19 cellular contexts compared by ENCODE assay signal in genomic region chr12:43331935-43332334, GRCh38.
"Had no signal": no experiment of that assay in that cellular context is flagged by ENCODE, and none has a peak within 500 bp of the region (broad histone marks: within the 10 kb centered on the region; RNA-seq: fewer than 3 reads in every experiment).

No MANE protein-coding gene starts in this region.

- DNase-seq: activated CD4-positive, alpha-beta T cell treated with anti-CD3 and anti-CD28 coated beads for 48 hours; activated CD4-positive, CD25-positive, alpha-beta regulatory T cell; activated CD8-positive, alpha-beta T cell treated with anti-CD3 and anti-CD28 coated beads for 36 hours; activated naive CD4-positive, alpha-beta T cell; activated naive CD8-positive, alpha-beta T cell treated with anti-CD3 and anti-CD28 coated beads, Interleukin-2, amount 10 ng/mL, durations not matched to agents 7 days and 5 days; activated T-cell treated with anti-CD3 and anti-CD28 coated beads, Interleukin-2, amount 50 U/mL, for 1 hour; amygdala; effector CD8-positive, alpha-beta T cell; esophagus squamous epithelium; left cardiac atrium; stimulated activated CD4-positive, alpha-beta T cell treated with anti-CD3 and anti-CD28 coated beads, Interleukin-2, amount 100 ng/mL, for 24 hours; stimulated activated naive CD4-positive, alpha-beta T cell treated with Interleukin-2 at 50 U/mL for 16 hours; T-helper 9 cell; thyroid gland had no signal

- H3K27me3 ChIP-seq: cardiac muscle cell, right atrium auricular region, thyroid gland had no signal

- ATAC-seq: activated CD8-positive, alpha-beta T cell treated with anti-CD3 and anti-CD28 coated beads for 36 hours; activated T-helper 17 cell treated with anti-CD3 and anti-CD28 coated beads, Interleukin-2, amount 50 U/mL, for 72 hours; left cardiac atrium; natural killer cell treated with Interleukin-12 subunit alpha and Interleukin-12 subunit beta and Interleukin-15 and Interleukin-18, amount 100 ng/mL, for 72 hours had no signal

- H3K27ac ChIP-seq: esophagus squamous epithelium, right atrium auricular region, thyroid gland had no signal

- H3K27me3 Mint-ChIP-seq: activated CD8-positive, alpha-beta T cell treated with anti-CD3 and anti-CD28 coated beads for 36 hours; activated naive CD8-positive, alpha-beta T cell treated with anti-CD3 and anti-CD28 coated beads, Interleukin-2, amount 10 ng/mL, durations not matched to agents 7 days and 5 days; dendritic cell treated with granulocyte-macrophage colony-stimulating factor and Interleukin-4, amounts not matched to agents 40 ng/mL and 50 ng/mL, for 4 days; natural killer cell treated with Interleukin-12 subunit alpha and Interleukin-12 subunit beta and Interleukin-15 and Interleukin-18, amount 100 ng/mL, for 72 hours had no signal

- H3K4me1 Mint-ChIP-seq: activated naive CD8-positive, alpha-beta T cell treated with anti-CD3 and anti-CD28 coated beads, Interleukin-2, amount 10 ng/mL, durations not matched to agents 7 days and 5 days; activated T-helper 17 cell treated with anti-CD3 and anti-CD28 coated beads, Interleukin-2, amount 50 U/mL, for 72 hours had no signal

- H3K4me1 ChIP-seq: esophagus squamous epithelium, right atrium auricular region, thyroid gland had no signal

- H3K36me3 Mint-ChIP-seq: activated naive CD8-positive, alpha-beta T cell treated with anti-CD3 and anti-CD28 coated beads, Interleukin-2, amount 10 ng/mL, durations not matched to agents 7 days and 5 days; natural killer cell treated with Interleukin-12 subunit alpha and Interleukin-12 subunit beta and Interleukin-15 and Interleukin-18, amount 100 ng/mL, for 72 hours had no signal

- H3K27ac Mint-ChIP-seq: activated CD8-positive, alpha-beta T cell treated with anti-CD3 and anti-CD28 coated beads for 36 hours; activated naive CD8-positive, alpha-beta T cell treated with anti-CD3 and anti-CD28 coated beads, Interleukin-2, amount 10 ng/mL, durations not matched to agents 7 days and 5 days; activated T-helper 17 cell treated with anti-CD3 and anti-CD28 coated beads, Interleukin-2, amount 50 U/mL, for 72 hours; dendritic cell treated with granulocyte-macrophage colony-stimulating factor and Interleukin-4, amounts not matched to agents 40 ng/mL and 50 ng/mL, for 4 days; natural killer cell treated with Interleukin-12 subunit alpha and Interleukin-12 subunit beta and Interleukin-15 and Interleukin-18, amount 100 ng/mL, for 72 hours had no signal

- H3K4me3 Mint-ChIP-seq: activated CD8-positive, alpha-beta T cell treated with anti-CD3 and anti-CD28 coated beads for 36 hours; activated naive CD8-positive, alpha-beta T cell treated with anti-CD3 and anti-CD28 coated beads, Interleukin-2, amount 10 ng/mL, durations not matched to agents 7 days and 5 days; activated T-helper 17 cell treated with anti-CD3 and anti-CD28 coated beads, Interleukin-2, amount 50 U/mL, for 72 hours; dendritic cell treated with granulocyte-macrophage colony-stimulating factor and Interleukin-4, amounts not matched to agents 40 ng/mL and 50 ng/mL, for 4 days; natural killer cell treated with Interleukin-12 subunit alpha and Interleukin-12 subunit beta and Interleukin-15 and Interleukin-18, amount 100 ng/mL, for 72 hours had no signal

- H3K36me3 ChIP-seq: cardiac muscle cell, esophagus squamous epithelium, right atrium auricular region, thyroid gland had no signal

- H3K9me3 ChIP-seq: esophagus squamous epithelium, right atrium auricular region, thyroid gland had no signal

- H3K4me3 ChIP-seq: cardiac muscle cell, esophagus squamous epithelium, right atrium auricular region, thyroid gland had no signal

- H3K9me3 Mint-ChIP-seq: activated CD8-positive, alpha-beta T cell treated with anti-CD3 and anti-CD28 coated beads for 36 hours; activated T-helper 17 cell treated with anti-CD3 and anti-CD28 coated beads, Interleukin-2, amount 50 U/mL, for 72 hours had no signal
